13 cellular contexts compared by ENCODE assay signal in the genomic region with DNA sequence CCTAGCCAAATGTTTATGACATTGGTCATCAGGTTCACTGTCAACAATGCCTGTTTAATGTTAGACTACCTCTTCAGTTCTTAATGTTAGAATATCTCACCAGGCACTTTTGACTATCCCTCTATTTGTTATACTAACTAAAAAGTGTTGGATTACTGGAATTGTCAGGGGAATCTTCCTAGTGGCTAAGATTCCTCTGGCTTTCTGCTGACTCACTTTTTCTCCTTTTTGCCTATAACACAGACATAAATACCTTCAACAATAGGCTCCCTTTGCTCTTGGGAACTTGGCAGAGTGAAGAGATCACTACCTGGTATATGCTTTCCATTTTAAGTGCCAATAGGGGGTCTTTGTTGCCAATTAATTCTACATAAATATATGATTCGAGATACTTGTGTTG.
DNase-seq lines count a peak whose midpoint lies in the region; ATAC-seq and TF ChIP-seq lines count a peak whose summit lies in the region.
"Had no signal": no experiment of that assay in that cellular context is flagged by ENCODE, and none has a peak within 500 bp of the region (broad histone marks: within the 10 kb centered on the region; RNA-seq: fewer than 3 reads in every experiment).

No MANE protein-coding gene starts in this region.

- no peaks in the 10 kb centered on the region for H3F3A ChIP-seq in PC-3 (ENCODE audit: low read length, unreplicated experiment)

- intact Hi-C loops in PC-3 (cut with micrococcal nuclease): no loop called here

- no peak overlapping the region for H3K4me3 ChIP-seq in PC-3 (ENCODE audit: low read length)
- H3K4me3 ChIP-seq in epithelial cell of esophagus (ENCODE audit: low read length): no peak overlapping the region
- H3K4me3 ChIP-seq in rectal smooth muscle tissue (ENCODE audit: low read length): no peak overlapping the region
- H3K4me3 ChIP-seq: PC-9 had no signal

- no peaks in the 10 kb centered on the region for H3K9me3 ChIP-seq in PC-3 (ENCODE audit: low read length)

- no peak overlapping the region for H2AFZ ChIP-seq in PC-3 (ENCODE audit: low read length)
- H2AFZ ChIP-seq: PC-9 had no signal

- DNase-seq in EH (ENCODE audit: low read depth) (peak; percentile 9), PC-3 (peak; percentile 34), epithelial cell of esophagus (ENCODE audit: low read depth) (peak; percentile 2), KG1 (lab: John Stamatoyannopoulos, UW) (no peak), NCI-H82 treated with DMSO at 0.1 percent for 48 hours (lab: John Stamatoyannopoulos, UW; ENCODE audit: unreplicated experiment) (no peak)
- DNase-seq: CD8-positive, alpha-beta memory T cell; NCI-H1048; NCI-H1694 treated with DMSO at 0.1 percent for 48 hours; NCI-H446; PC-9 had no signal

- POLR2A ChIA-PET in PC-3 (lab: Charles Lee; ENCODE audit: unreplicated experiment): no interaction called here

- H3K4me1 ChIP-seq in PC-3 (ENCODE audit: insufficient read depth, low read length) (no peaks in the 10 kb centered on the region), rectal smooth muscle tissue (ENCODE audit: control insufficient read depth, insufficient read depth, low read length) (peaks cover 9% of the 10 kb centered on the region)

- no peaks in the 10 kb centered on the region for H3K36me3 ChIP-seq in PC-3 (ENCODE audit: low read depth, low read length)
- no peaks in the 10 kb centered on the region for H3K36me3 ChIP-seq in rectal smooth muscle tissue (ENCODE audit: control insufficient read depth, insufficient read depth, low read length)

- CTCF ChIA-PET in PC-3 (lab: Charles Lee): no interaction called here

- no TSS peak for BruUV-seq in PC-3 (replicated peaks; lab: Mats Ljungman, UMichigan)

- no peak overlapping the region for H3K4me2 ChIP-seq in PC-3 (ENCODE audit: low read length)
- H3K4me2 ChIP-seq: PC-9 had no signal

- no peaks in the 10 kb centered on the region for H3K9me2 ChIP-seq in PC-3 (replicated peaks; ENCODE audit: low read length)

- H4K20me1 ChIP-seq in PC-3 (ENCODE audit: low read length): no peaks in the 10 kb centered on the region

- no peak overlapping the region for H3K9ac ChIP-seq in PC-3 (ENCODE audit: low read length)
- H3K9ac ChIP-seq in rectal smooth muscle tissue (ENCODE audit: low read length): no peak overlapping the region

- TF ChIP-seq CTCF in PC-3 (conservative IDR thresholded peaks at IDR 0.05; ENCODE audit: low read depth, low read length) (no peak), epithelial cell of esophagus (IDR thresholded peaks at IDR 0.05; ENCODE audit: insufficient read depth, low read depth, low read length, missing control alignments) (no peak)

- ATAC-seq in PC-3 (peak; percentile 71), GM19467 (IDR thresholded peaks at IDR 0.05; ENCODE audit: unreplicated experiment) (no peak)
- ATAC-seq: HCT116 had no signal

- H3K27me3 ChIP-seq in PC-3 (ENCODE audit: low read length) (no peaks in the 10 kb centered on the region), rectal smooth muscle tissue (ENCODE audit: control insufficient read depth, insufficient read depth, low read length) (no peaks in the 10 kb centered on the region)

- H3K79me2 ChIP-seq in PC-3 (ENCODE audit: low read length): no peaks in the 10 kb centered on the region

- H3K27ac ChIP-seq in PC-3 (ENCODE audit: low read length) (no peak overlapping the region), rectal smooth muscle tissue (ENCODE audit: low read depth, low read length) (peak overlapping the region; percentile 68)
- H3K27ac ChIP-seq: PC-9 had no signal

Comparison
In these comparisons a context has a peak if more than half of its experiments do, and no peak if none do; other contexts are left out.
1. DNase-seq: peak in EH (single experiment), PC-3 (single experiment) and epithelial cell of esophagus (single experiment); none in KG1 (single experiment) and NCI-H82 treated with DMSO at 0.1 percent for 48 hours (single experiment).